ENCODE assay signal across 8 cellular contexts in the genomic region with DNA sequence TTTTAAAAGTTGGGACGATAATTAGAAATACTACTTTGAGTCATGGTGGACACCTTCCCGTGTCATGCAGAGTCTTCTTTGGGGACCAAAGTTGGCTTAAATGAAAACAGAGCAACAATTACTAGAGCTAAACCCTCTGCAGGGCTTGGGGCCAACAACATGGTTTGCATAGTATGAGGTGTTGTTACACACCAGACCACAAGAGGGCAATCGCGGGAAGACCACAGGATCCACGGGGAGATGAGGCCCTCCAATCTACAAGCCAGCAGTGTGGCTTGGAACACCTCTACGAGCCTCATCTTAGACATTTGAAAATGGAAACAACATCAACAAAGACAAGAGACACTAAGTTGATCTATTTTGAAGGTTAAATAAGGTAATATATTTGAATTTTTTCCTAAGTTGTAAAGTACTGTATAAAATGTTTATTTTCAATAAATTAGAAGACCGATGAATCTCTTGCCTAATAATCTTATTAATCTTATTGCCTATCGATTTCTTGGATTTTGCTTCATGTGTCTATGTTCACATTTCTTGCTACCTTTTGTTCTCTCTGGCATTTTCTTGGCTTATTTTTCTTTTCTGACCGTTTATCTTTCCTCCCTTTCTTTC. TPM values are rescaled to one million over a fixed set of nuclear protein-coding genes. Genes with fewer than 3 reads are reported as not detected.
DNase-seq lines count a peak whose midpoint lies in the region; ATAC-seq and TF ChIP-seq lines count a peak whose summit lies in the region.

No MANE protein-coding gene starts in this region.

- no TSS peak for BruUV-seq in Panc1 (replicated peaks; lab: Mats Ljungman, UMichigan)

- TF ChIP-seq CTCF in GM12865 (IDR thresholded peaks at IDR 0.05; ENCODE audit: insufficient read depth, low read depth, low read length, missing control alignments) (peak; percentile 80), Panc1 (IDR thresholded peaks at IDR 0.05) (peak; percentile 91), fibroblast of villous mesenchyme (IDR thresholded peaks at IDR 0.05; ENCODE audit: insufficient read depth, low read depth, low read length) (peak; percentile 88), osteoblast (IDR thresholded peaks at IDR 0.05; ENCODE audit: extremely low read depth, low read depth, low read length) (peak; percentile 85), thyroid gland (IDR thresholded peaks at IDR 0.05) (peak; percentile 36 to 85 (median 58))

- H3K27me3 ChIP-seq in Panc1 (ENCODE audit: control insufficient read depth, insufficient read depth, low read length) (no peaks in the 10 kb centered on the region; the same call in 1 of the 2 replicates), osteoblast (ENCODE audit: insufficient read depth, low read length) (no peaks in the 10 kb centered on the region), thyroid gland (no peaks in the 10 kb centered on the region)

- in situ Hi-C loops in Panc1 (cut with HindIII; ENCODE audit: low pct_unique_long_range_greater_than_20kb, low sequenced_read_pairs): no loop called here

- H4K20me1 ChIP-seq in osteoblast (ENCODE audit: insufficient read depth, low read length): no peaks in the 10 kb centered on the region

- POLR2A ChIA-PET in Panc1 (lab: Charles Lee): interaction anchor here (0.5 kb wide), 1 partner anchor 346 kb away, joined by 3 read pairs; no protein-coding TSS in a partner anchor

- H3K9me3 ChIP-seq in Panc1 (ENCODE audit: control insufficient read depth, insufficient read depth, low read depth, low read length): no peaks in the 10 kb centered on the region
- no peaks in the 10 kb centered on the region for H3K9me3 ChIP-seq in osteoblast (ENCODE audit: low read depth, low read length)
- H3K9me3 ChIP-seq in thyroid gland: no peaks in the 10 kb centered on the region

- no peak for TF ChIP-seq POLR2A in thyroid gland (IDR thresholded peaks at IDR 0.05)

- H3K79me2 ChIP-seq in osteoblast (ENCODE audit: insufficient read depth, low read length): no peaks in the 10 kb centered on the region

- WGBS in thyroid gland, 2 donors: 33 to 34% methylated on average over 9 of the region's 9 CpGs

- CTCF ChIA-PET in Panc1 (lab: Charles Lee): interaction anchor here (0.9 kb wide), 1 partner anchor 324 kb away, joined by 3 read pairs; no protein-coding TSS in a partner anchor

- H3K4me1 ChIP-seq in Panc1 (ENCODE audit: control insufficient read depth, insufficient read depth, low read length): no peaks in the 10 kb centered on the region
- H3K4me1 ChIP-seq in osteoblast (ENCODE audit: insufficient read depth, low read length): peaks cover 3% of the 10 kb centered on the region
- H3K4me1 ChIP-seq in thyroid gland: no peaks in the 10 kb centered on the region

- ATAC-seq in Panc1 (peak; percentile 91), HG02571 (IDR thresholded peaks at IDR 0.05; ENCODE audit: unreplicated experiment) (no peak)

- H3K36me3 ChIP-seq in Panc1 (ENCODE audit: control insufficient read depth, insufficient read depth, low read length): no peaks in the 10 kb centered on the region
- no peaks in the 10 kb centered on the region for H3K36me3 ChIP-seq in osteoblast (ENCODE audit: insufficient read depth, low read length)
- no peaks in the 10 kb centered on the region for H3K36me3 ChIP-seq in thyroid gland

- H3K27ac ChIP-seq in Panc1 (ENCODE audit: low read length): no peak overlapping the region
- no peak overlapping the region for H3K27ac ChIP-seq in osteoblast (ENCODE audit: low read depth, low read length)
- no peak overlapping the region for H3K27ac ChIP-seq in thyroid gland

- no peak overlapping the region for H3K4me2 ChIP-seq in osteoblast (ENCODE audit: insufficient read depth, low read length)

- DNase-seq in GM12865 (ENCODE audit: low read depth) (peak; percentile 84), HUDEP-2 (lab: John Stamatoyannopoulos, UW; ENCODE audit: unreplicated experiment in 76 of 76) (peak in 50 of 76 experiments; percentile 3 to 70 (median 32)), Panc1 (ENCODE audit: low read depth, low spot score) (peak; percentile 47), fibroblast of villous mesenchyme (ENCODE audit: low read depth) (peak; percentile 47), osteoblast (ENCODE audit: insufficient read length, low spot score, missing footprints) (no peak), thyroid gland (peak; percentile 70 to 75)
- peak; percentile 67 to 73 for DNase-seq in activated T-cell treated with anti-CD3 and anti-CD28 coated beads, Interleukin-2, amount 50 U/mL, for 48 hours

- intact Hi-C loops in Panc1 (cut with micrococcal nuclease; ENCODE audit: unreplicated experiment) (loop anchor here (2.0 to 10.0 kb wide), 4 partner anchors 52 to 323 kb away; a partner anchor contains a TSS), thyroid gland (cut with DNase I) (loop anchor here (5.0 kb wide), 1 partner anchor 352 kb away; no protein-coding TSS in a partner anchor)

- no peak overlapping the region for H2AFZ ChIP-seq in osteoblast (ENCODE audit: low read length)

- H3K4me3 ChIP-seq in GM12865 (ENCODE audit: low read depth, low read length) (no peak overlapping the region), Panc1 (ENCODE audit: low read depth in 2 of 2, low read length in 2 of 2) (no peak overlapping the region), fibroblast of villous mesenchyme (ENCODE audit: low read depth, low read length) (no peak overlapping the region), osteoblast (ENCODE audit: insufficient read depth, low read length) (no peak overlapping the region), thyroid gland (replicated peaks in 1 of 3) (no peak overlapping the region)

RNA-seq across cellular contexts. Expression of a gene that starts 8.2 kb away (rescaled TPM):
- not detected for total RNA-seq in Panc1 (2021; ENCODE audit: unreplicated experiment)
- polyA plus RNA-seq in Panc1 (2012; ENCODE audit: insufficient read length): not detected
- not detected in 2 replicates for total RNA-seq in fibroblast of villous mesenchyme
- total RNA-seq in osteoblast: not detected in 2 replicates
- 1 to 10 TPM in 1 of 4 donors, not detected in 3; 2.6 TPM for total RNA-seq in thyroid gland

RNA-seq across cellular contexts. Expression of a gene that starts 10.1 kb away (rescaled TPM):
- not detected for total RNA-seq in Panc1 (2021; ENCODE audit: unreplicated experiment)
- polyA plus RNA-seq in Panc1 (2012; ENCODE audit: insufficient read length): not detected
- total RNA-seq in fibroblast of villous mesenchyme: not detected in 2 replicates
- not detected in 2 replicates for total RNA-seq in osteoblast
- not detected for total RNA-seq in thyroid gland

RNA-seq across cellular contexts. Expression of a gene that starts 27.3 kb away (rescaled TPM):
- total RNA-seq in Panc1 (2021; ENCODE audit: unreplicated experiment) (not detected), fibroblast of villous mesenchyme (not detected in 2 replicates), osteoblast (not detected in 2 replicates), thyroid gland (not detected)
- not detected for polyA plus RNA-seq in Panc1 (2012; ENCODE audit: insufficient read length)

RNA-seq across cellular contexts. Expression of a gene that starts 38.4 kb away (rescaled TPM):
- total RNA-seq in Panc1 (2021; ENCODE audit: unreplicated experiment) (not detected), fibroblast of villous mesenchyme (not detected in 2 replicates), osteoblast (not detected in 2 replicates), thyroid gland (not detected)
- polyA plus RNA-seq in Panc1 (2012; ENCODE audit: insufficient read length): not detected

RNA-seq across cellular contexts. Expression of a gene that starts 42.6 kb away (rescaled TPM):
- total RNA-seq in Panc1 (2021; ENCODE audit: unreplicated experiment) (not detected), fibroblast of villous mesenchyme (not detected in 2 replicates), osteoblast (not detected in 2 replicates), thyroid gland (not detected)
- polyA plus RNA-seq in Panc1 (2012; ENCODE audit: insufficient read length): not detected
